13 cellular contexts compared by ENCODE assay signal in the genomic region with DNA sequence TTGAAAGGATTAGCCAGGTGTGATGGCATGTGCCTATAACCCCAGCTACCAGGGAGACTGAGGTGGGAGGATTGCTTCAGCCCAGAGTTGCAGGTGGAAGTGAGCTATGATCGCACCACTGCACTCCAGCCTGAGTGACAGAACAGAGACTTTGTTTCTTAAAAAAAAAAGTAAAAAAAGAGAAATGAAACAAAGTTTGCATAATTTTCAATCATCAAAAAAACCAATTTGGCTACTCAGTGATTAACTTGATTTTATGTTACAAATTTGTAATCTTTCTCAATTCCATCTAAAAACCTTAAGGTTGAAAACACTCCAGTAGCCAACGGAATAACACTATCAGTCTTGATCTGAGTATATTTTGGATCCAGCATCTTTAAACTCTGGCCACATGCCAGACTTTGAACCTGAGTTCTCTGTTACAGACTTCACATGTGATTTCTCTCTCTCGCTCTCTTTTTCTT.
DNase-seq lines count a peak whose midpoint lies in the region; ATAC-seq lines count a peak whose summit lies in the region.
"Had no signal": no experiment of that assay in that cellular context is flagged by ENCODE, and none has a peak within 500 bp of the region (broad histone marks: within the 10 kb centered on the region; RNA-seq: fewer than 3 reads in every experiment).

No MANE protein-coding gene starts in this region.

- H3K4me1 Mint-ChIP-seq in memory B cell: peaks cover 26% of the 10 kb centered on the region

- H3K27ac Mint-ChIP-seq in memory B cell: peak overlapping the region; percentile 80
- H3K27ac Mint-ChIP-seq: progenitor cell of endocrine pancreas had no signal

- no peaks in the 10 kb centered on the region for H3K27me3 Mint-ChIP-seq in memory B cell
- H3K27me3 Mint-ChIP-seq: progenitor cell of endocrine pancreas had no signal

- peaks cover 10% of the 10 kb centered on the region for H3K9me3 Mint-ChIP-seq in memory B cell

- peak; percentile 97 for ATAC-seq in GM18909 (IDR thresholded peaks at IDR 0.05; ENCODE audit: poor library complexity, unreplicated experiment)
- peak; percentile 95 for ATAC-seq in GM21737 (IDR thresholded peaks at IDR 0.05; ENCODE audit: unreplicated experiment)
- peak; percentile 95 for ATAC-seq in HG03342 (IDR thresholded peaks at IDR 0.05; ENCODE audit: unreplicated experiment)
- ATAC-seq in memory B cell (ENCODE audit: low read depth): peak; percentile 83

- peaks cover 7% of the 10 kb centered on the region for H3K36me3 Mint-ChIP-seq in memory B cell

- peak; percentile 26 to 69 for DNase-seq in memory B cell (ENCODE audit: low spot score in 2 of 2)
- DNase-seq in NCI-H69 (lab: John Stamatoyannopoulos, UW): no peak
- no peak for DNase-seq in SKM-1 (lab: John Stamatoyannopoulos, UW; ENCODE audit: unreplicated experiment)
- no peak for DNase-seq in activated gamma-delta T cell treated with Interleukin-2 at 50 U/mL for 16 hours
- DNase-seq: activated CD4-positive, alpha-beta T cell treated with anti-CD3 and anti-CD28 coated beads, Interleukin-2, amount 50 U/mL, for 1 hour; anterior cingulate cortex; DMS53; kidney glomerular epithelial cell; NCI-H1092 had no signal

- H3K4me3 Mint-ChIP-seq in memory B cell: peak overlapping the region; percentile 60

Comparison
In these comparisons a context has a peak if more than half of its experiments do, and no peak if none do; other contexts are left out.
1. DNase-seq: peak in memory B cell (2 of 2); none in NCI-H69 (single experiment), SKM-1 (single experiment) and activated gamma-delta T cell treated with Interleukin-2 at 50 U/mL for 16 hours (single experiment).
2. Peak in every context shown above with its lines, with median percentiles within 50 percentile points of each other: ATAC-seq.